In the genomic region with DNA sequence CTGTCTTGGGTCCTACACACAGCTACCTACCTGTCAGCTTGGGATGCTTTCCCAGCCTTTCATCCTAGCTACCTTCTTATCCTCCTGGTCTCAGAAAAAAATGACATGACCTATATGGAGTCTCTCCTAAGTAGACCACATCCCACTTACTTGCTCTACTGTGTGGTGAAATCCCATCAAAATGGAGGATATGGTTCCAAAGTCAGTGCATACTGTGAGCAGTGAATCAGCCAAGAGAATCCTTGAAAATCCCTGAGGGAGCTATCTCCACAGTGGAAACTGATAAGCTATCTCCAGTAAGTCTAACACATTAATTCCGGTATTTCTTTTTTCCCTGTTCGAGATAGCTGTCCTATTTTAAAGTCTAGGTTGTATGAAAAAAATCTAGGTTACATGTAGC, we compare ENCODE assay signal across 17 cellular contexts.
"Had no signal": no experiment of that assay in that cellular context is flagged by ENCODE, and none has a peak within 500 bp of the region (broad histone marks: within the 10 kb centered on the region; RNA-seq: fewer than 3 reads in every experiment).

No MANE protein-coding gene starts in this region.

- H3K36me3 ChIP-seq: left ventricle myocardium inferior, neutrophil, SJCRH30, thyroid gland had no signal

- H3K4me3 Mint-ChIP-seq: activated CD8-positive, alpha-beta memory T cell treated with anti-CD3 and anti-CD28 coated beads, Interleukin-2, amount 10 ng/mL, durations not matched to agents 7 days and 5 days; activated naive CD4-positive, alpha-beta T cell treated with anti-CD3 and anti-CD28 coated beads, Interleukin-2, amount 50 U/mL, for 24 hours; activated T-cell treated with anti-CD3 and anti-CD28 coated beads, Interleukin-2, amount 50 U/mL, for 24 hours; stimulated activated effector memory CD8-positive, alpha-beta T cell treated with anti-CD3 and anti-CD28 coated beads, Interleukin-12 subunit alpha, Interleukin-12 subunit beta, amount 100 ng/mL, for 72 hours; T-helper 2 cell treated with Interferon-gamma antibody and Interleukin-4, amounts not matched to agents 5 μg/mL and 100 μg/mL, for 36 hours had no signal

- H3K9me3 Mint-ChIP-seq: activated naive CD4-positive, alpha-beta T cell treated with anti-CD3 and anti-CD28 coated beads, Interleukin-2, amount 50 U/mL, for 24 hours; activated T-cell treated with anti-CD3 and anti-CD28 coated beads, Interleukin-2, amount 50 U/mL, for 24 hours had no signal

- H3K27ac ChIP-seq: left ventricle myocardium inferior, neutrophil, SJCRH30, thyroid gland had no signal

- FAIRE-seq: bronchial epithelial cell, small intestine had no signal

- H3K27me3 ChIP-seq: neutrophil, SJCRH30, thyroid gland had no signal

- H3K27ac Mint-ChIP-seq: activated CD8-positive, alpha-beta memory T cell treated with anti-CD3 and anti-CD28 coated beads, Interleukin-2, amount 10 ng/mL, durations not matched to agents 7 days and 5 days; activated naive CD4-positive, alpha-beta T cell treated with anti-CD3 and anti-CD28 coated beads, Interleukin-2, amount 50 U/mL, for 24 hours; activated T-cell treated with anti-CD3 and anti-CD28 coated beads, Interleukin-2, amount 50 U/mL, for 24 hours; progenitor cell of endocrine pancreas; stimulated activated effector memory CD8-positive, alpha-beta T cell treated with anti-CD3 and anti-CD28 coated beads, Interleukin-12 subunit alpha, Interleukin-12 subunit beta, amount 100 ng/mL, for 72 hours had no signal

- H3K36me3 Mint-ChIP-seq: activated CD8-positive, alpha-beta memory T cell treated with anti-CD3 and anti-CD28 coated beads, Interleukin-2, amount 10 ng/mL, durations not matched to agents 7 days and 5 days; stimulated activated effector memory CD8-positive, alpha-beta T cell treated with anti-CD3 and anti-CD28 coated beads, Interleukin-12 subunit alpha, Interleukin-12 subunit beta, amount 100 ng/mL, for 72 hours had no signal

- H3K9me3 ChIP-seq: neutrophil, SJCRH30, thyroid gland had no signal

- H3K4me1 Mint-ChIP-seq: activated naive CD4-positive, alpha-beta T cell treated with anti-CD3 and anti-CD28 coated beads, Interleukin-2, amount 50 U/mL, for 24 hours had no signal

- H3K4me3 ChIP-seq: left ventricle myocardium inferior, SJCRH30, thyroid gland had no signal

- DNase-seq: activated CD4-positive, alpha-beta T cell treated with anti-CD3 and anti-CD28 coated beads for 1 hour; activated CD4-positive, alpha-beta T cell treated with anti-CD3 and anti-CD28 coated beads, Interleukin-2, amount 50 U/mL, for 48 hours; activated CD8-positive, alpha-beta memory T cell treated with anti-CD3 and anti-CD28 coated beads, Interleukin-2, amount 10 ng/mL, durations not matched to agents 7 days and 5 days; activated effector memory CD4-positive, alpha-beta T cell treated with Interleukin-2 at 50 U/mL for 16 hours; activated T-cell treated with anti-CD3 and anti-CD28 coated beads, Interleukin-2, amount 50 U/mL, for 24 hours; glutamatergic neuron; islet precursor cell; left ventricle myocardium inferior; small intestine; thyroid gland had no signal

- H3K27me3 Mint-ChIP-seq: activated CD8-positive, alpha-beta memory T cell treated with anti-CD3 and anti-CD28 coated beads, Interleukin-2, amount 10 ng/mL, durations not matched to agents 7 days and 5 days; activated T-cell treated with anti-CD3 and anti-CD28 coated beads, Interleukin-2, amount 50 U/mL, for 24 hours; progenitor cell of endocrine pancreas had no signal
